In the genomic region with DNA sequence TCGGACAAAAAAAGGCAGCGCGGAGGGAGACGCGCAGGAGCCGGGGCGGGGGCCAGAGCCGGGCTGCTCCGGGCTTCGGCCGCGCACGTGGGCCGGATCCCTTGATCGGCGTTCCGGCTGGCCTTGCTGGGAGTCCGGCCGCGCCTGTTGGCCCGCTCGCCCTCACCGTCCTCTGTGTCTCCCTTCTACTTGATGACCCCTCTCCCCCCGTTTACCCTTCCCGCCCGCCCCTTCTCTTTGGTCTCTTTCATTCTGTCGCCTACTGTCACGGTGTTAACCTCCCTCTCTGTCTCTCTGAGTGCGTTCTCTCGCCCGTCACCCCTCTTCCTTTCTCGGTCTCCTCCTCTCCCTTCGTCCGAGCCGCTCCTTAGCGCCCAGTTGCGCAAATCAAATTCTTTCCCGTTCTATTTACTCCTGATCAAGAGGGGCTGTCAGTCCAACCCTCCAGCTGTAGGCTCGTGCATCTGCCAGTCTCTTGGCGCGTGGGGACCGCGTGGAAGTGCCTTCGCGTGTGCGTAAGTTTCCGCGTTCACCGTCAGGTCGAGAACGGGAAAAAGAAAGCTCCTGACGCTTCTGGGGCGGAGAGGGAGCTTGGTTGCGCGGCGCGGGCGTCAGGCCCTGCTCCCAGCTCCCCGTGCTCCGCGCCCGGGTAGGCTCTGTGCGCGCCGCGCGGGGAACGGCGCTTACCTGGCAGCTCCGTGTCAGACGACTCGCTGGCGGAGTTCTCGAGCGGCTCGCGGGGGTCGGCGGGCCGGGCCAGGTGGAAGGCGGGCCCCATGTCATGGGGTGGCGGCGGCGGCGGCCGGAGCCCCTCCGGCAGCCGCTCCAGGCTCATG, we compare ENCODE assay signal across 8 cellular contexts. TPM values are rescaled to one million over a fixed set of nuclear protein-coding genes. Genes with fewer than 3 reads are reported as not detected.
DNase-seq lines count a peak whose midpoint lies in the region; ATAC-seq, FAIRE-seq and TF ChIP-seq lines count a peak whose summit lies in the region.

No MANE protein-coding gene starts in this region.

- peak overlapping the region; percentile 40 for H3K14ac ChIP-seq in neuronal stem cell (ENCODE audit: low read length)

- H3K36me3 ChIP-seq in Panc1 (ENCODE audit: control insufficient read depth, insufficient read depth, low read length) (peaks cover 4% of the 10 kb centered on the region; the same call in 1 of the 2 replicates), endothelial cell of umbilical vein (ENCODE audit: control insufficient read depth in 2 of 2, extremely low read depth in 1 of 2, insufficient read depth in 2 of 2, low read length in 2 of 2) (no peaks in the 10 kb centered on the region), neuronal stem cell (replicated peaks in 1 of 2; ENCODE audit: control insufficient read depth in 2 of 2, insufficient read depth in 2 of 2, low read length in 2 of 2) (no peaks in the 10 kb centered on the region)

- H3K27ac ChIP-seq in Panc1 (ENCODE audit: low read length) (peak overlapping the region; percentile 92), endothelial cell of umbilical vein (ENCODE audit: insufficient read depth, low read depth, low read length) (no peak overlapping the region), neuronal stem cell (replicated peaks; ENCODE audit: low read length) (no peak overlapping the region)

- no peaks in the 10 kb centered on the region for H3K79me2 ChIP-seq in endothelial cell of umbilical vein (ENCODE audit: control insufficient read depth, insufficient read depth, low read length)

- no peak for TF ChIP-seq POLR2A in endothelial cell of umbilical vein (IDR thresholded peaks at IDR 0.05; ENCODE audit: low read depth, low read length)

- no CpG with 5 or more reads among the region's 88 CpGs for WGBS in neuronal stem cell (ENCODE audit: extremely low coverage in 2 of 2, insufficient read length in 2 of 2, insufficient replicate concordance in 1 of 2), 2 donors

- H3K9me3 ChIP-seq in Panc1 (ENCODE audit: control insufficient read depth, insufficient read depth, low read depth, low read length), result no peaks in the 10 kb centered on the region
- H3K9me3 ChIP-seq in endothelial cell of umbilical vein (replicated peaks; ENCODE audit: control insufficient read depth, insufficient read depth, low read length), result no peaks in the 10 kb centered on the region
- H3K9me3 ChIP-seq in neuronal stem cell (replicated peaks in 1 of 2; ENCODE audit: control insufficient read depth in 2 of 2, insufficient read depth in 1 of 2, low read depth in 1 of 2, low read length in 2 of 2), result peaks cover 0 to 5% of the 10 kb centered on the region in 2 donors

- H4K91ac ChIP-seq in neuronal stem cell (ENCODE audit: low read depth, low read length, poor library complexity), result no peak overlapping the region

- FAIRE-seq in endothelial cell of umbilical vein (lab: Jason Lieb, UNC), result no peak

- intact Hi-C loops in Panc1 (cut with micrococcal nuclease; ENCODE audit: unreplicated experiment), result loop anchor here (5.0 kb wide), 1 partner anchor 159 kb away; no protein-coding TSS in a partner anchor
- intact Hi-C loops in endothelial cell of umbilical vein (cut with micrococcal nuclease), result loop anchor here (5.0 kb wide), 1 partner anchor 299 kb away; no protein-coding TSS in a partner anchor

- H2AFZ ChIP-seq in endothelial cell of umbilical vein (ENCODE audit: low read depth, low read length) (no peak overlapping the region), neuronal stem cell (ENCODE audit: low read length) (peak overlapping the region; percentile 75)

- no peak overlapping the region for H4K8ac ChIP-seq in neuronal stem cell (ENCODE audit: low read depth, low read length)

- BruUV-seq in Panc1 (replicated peaks; lab: Mats Ljungman, UMichigan) (no TSS peak), endothelial cell of umbilical vein (replicated peaks; lab: Mats Ljungman, UMichigan) (no TSS peak)

- ATAC-seq in GM18909 (IDR thresholded peaks at IDR 0.05; ENCODE audit: poor library complexity, unreplicated experiment) (peak; percentile 14), Panc1 (peak; percentile 9), GM21528 (IDR thresholded peaks at IDR 0.05; ENCODE audit: low FRiP score, unreplicated experiment) (no peak), HG02763 (IDR thresholded peaks at IDR 0.05; ENCODE audit: unreplicated experiment) (no peak), GM18867 (IDR thresholded peaks at IDR 0.05; ENCODE audit: unreplicated experiment) (no peak)

- H3K9ac ChIP-seq in endothelial cell of umbilical vein (replicated peaks; ENCODE audit: extremely low read depth, insufficient read depth, low read length), result no peak overlapping the region
- H3K9ac ChIP-seq in neuronal stem cell (ENCODE audit: low read depth, low read length, poor library complexity), result no peak overlapping the region

- no peak overlapping the region for H2BK5ac ChIP-seq in neuronal stem cell (ENCODE audit: low read length)

- peak overlapping the region; percentile 66 for H3K18ac ChIP-seq in neuronal stem cell (ENCODE audit: low read length)

- H3K27me3 ChIP-seq in Panc1 (ENCODE audit: control insufficient read depth, insufficient read depth, low read length), result no peaks in the 10 kb centered on the region
- peaks cover 82 to 95% of the 10 kb centered on the region in 2 experiments for H3K27me3 ChIP-seq in endothelial cell of umbilical vein (ENCODE audit: control insufficient read depth in 2 of 2, insufficient read depth in 2 of 2, low read length in 2 of 2)
- H3K27me3 ChIP-seq in neuronal stem cell (ENCODE audit: control insufficient read depth in 3 of 3, insufficient read depth in 3 of 3, low read depth in 1 of 3, low read length in 3 of 3), result peaks cover 64 to 98% (median 93%) of the 10 kb centered on the region in 3 experiments

- H2BK12ac ChIP-seq in neuronal stem cell (ENCODE audit: low read length), result no peak overlapping the region

- H4K20me1 ChIP-seq in endothelial cell of umbilical vein (replicated peaks; ENCODE audit: control insufficient read depth, extremely low read depth, insufficient read depth, low read length), result no peaks in the 10 kb centered on the region

- in situ Hi-C loops in Panc1 (cut with HindIII; ENCODE audit: low pct_unique_long_range_greater_than_20kb, low sequenced_read_pairs), result no loop called here

- peak overlapping the region; percentile 20 for H3K4me2 ChIP-seq in endothelial cell of umbilical vein (ENCODE audit: insufficient read depth, low read length)
- peak overlapping the region; percentile 85 for H3K4me2 ChIP-seq in neuronal stem cell (ENCODE audit: insufficient read depth, low read length, poor library complexity, severe bottlenecking)

- DNase-seq in AG10803 (ENCODE audit: low read depth) (peak; percentile 46), Panc1 (ENCODE audit: low read depth, low spot score) (no peak), endothelial cell of umbilical vein (ENCODE audit: low read depth, low spot score) (peak; percentile 30), neuronal stem cell (ENCODE audit: low spot score) (peak; percentile 56)

- peak overlapping the region; percentile 18 for H2BK15ac ChIP-seq in neuronal stem cell (ENCODE audit: low read length)

- dilution Hi-C loops in endothelial cell of umbilical vein (cut with MboI; ENCODE audit: extremely low pct_ligation_motif_present, low sequenced_read_pairs), result no loop called here

- H3K4me1 ChIP-seq in Panc1 (ENCODE audit: control insufficient read depth, insufficient read depth, low read length), result peaks cover 24% of the 10 kb centered on the region
- peaks cover 5% of the 10 kb centered on the region for H3K4me1 ChIP-seq in endothelial cell of umbilical vein (ENCODE audit: control insufficient read depth, extremely low read depth, insufficient read depth, low read length)
- peaks cover 3 to 8% of the 10 kb centered on the region in 2 donors for H3K4me1 ChIP-seq in neuronal stem cell (ENCODE audit: control insufficient read depth in 2 of 2, insufficient read depth in 1 of 2, low read depth in 1 of 2, low read length in 2 of 2)

- peak overlapping the region; percentile 20 for H3K23ac ChIP-seq in neuronal stem cell (ENCODE audit: low read depth, low read length, poor library complexity)

- H3K9me1 ChIP-seq in endothelial cell of umbilical vein (replicated peaks; ENCODE audit: control insufficient read depth, extremely low read depth, insufficient read depth, low read length), result no peaks in the 10 kb centered on the region

- H3K79me1 ChIP-seq in neuronal stem cell (ENCODE audit: low read depth, low read length), result no peaks in the 10 kb centered on the region

- no peak overlapping the region for H3K4ac ChIP-seq in neuronal stem cell (ENCODE audit: low read length)

- POLR2A ChIA-PET in Panc1 (lab: Charles Lee), result no interaction called here
- POLR2A ChIA-PET in endothelial cell of umbilical vein (lab: Charles Lee), result no interaction called here

- CTCF ChIA-PET in Panc1 (lab: Charles Lee), result no interaction called here
- CTCF ChIA-PET in endothelial cell of umbilical vein (lab: Charles Lee), result interaction anchor here (1.1 kb wide), 1 partner anchor 300 kb away, joined by 3 read pairs; no protein-coding TSS in a partner anchor

- TF ChIP-seq CTCF in AG10803 (conservative IDR thresholded peaks at IDR 0.05; ENCODE audit: low read length) (no peak), Panc1 (IDR thresholded peaks at IDR 0.05) (no peak), endothelial cell of umbilical vein (IDR thresholded peaks at IDR 0.05; ENCODE audit: extremely low read depth in 1 of 2, insufficient read depth in 1 of 2, low read depth in 1 of 2, low read length in 2 of 2) (no peak)

- H3K4me3 ChIP-seq in AG10803 (ENCODE audit: low read length), result peak overlapping the region; percentile 65
- peak overlapping the region; percentile 76 to 96 for H3K4me3 ChIP-seq in Panc1 (ENCODE audit: low read depth in 2 of 2, low read length in 2 of 2)
- H3K4me3 ChIP-seq in endothelial cell of umbilical vein (replicated peaks in 1 of 3; ENCODE audit: insufficient read depth in 1 of 3, low read depth in 1 of 3, low read length in 3 of 3), result peak overlapping the region in 1 of 3 experiments; percentile 25
- H3K4me3 ChIP-seq in neuronal stem cell (ENCODE audit: low read length in 2 of 2), result peak overlapping the region in 1 of 2 donors; percentile 58

- no peak overlapping the region for H2BK120ac ChIP-seq in neuronal stem cell (ENCODE audit: low read depth, low read length)

- H2AK5ac ChIP-seq in neuronal stem cell (ENCODE audit: low read depth, low read length), result no peak overlapping the region

TF ChIP-seq in endothelial cell of umbilical vein, 7 proteins besides CTCF, POLR2A, EP300 and RAD21 (continues in another document):
- TF ChIP-seq FOS (IDR thresholded peaks at IDR 0.05; ENCODE audit: borderline replicate concordance, insufficient read depth, low read length), result no peak

RNA-seq across cellular contexts. Expression of gene PITX1, which starts 0.8 kb away (rescaled TPM):
- 41.5 TPM for total RNA-seq in Panc1 (2021; ENCODE audit: unreplicated experiment)
- polyA plus RNA-seq in Panc1 (2012; ENCODE audit: insufficient read length), result 72.4 TPM
- total RNA-seq in endothelial cell of umbilical vein, result 0.42 and 6.0 TPM in 2 replicates
- polyA plus RNA-seq in endothelial cell of umbilical vein, result 0.48 and 0.65 TPM in 2 replicates
- 0.34 TPM in 2 replicates for polyA plus RNA-seq in endothelial cell of umbilical vein (2011; cell fraction: cytosol; rRNA removed)
- polyA plus RNA-seq in endothelial cell of umbilical vein (2011; cell fraction: nucleus; rRNA removed), result 0.14 and 0.24 TPM in 2 replicates
- polyA plus RNA-seq in endothelial cell of umbilical vein (2012), result 0.08 TPM in 1 of 2 replicates, not detected in the other
- 0.90 and 2.1 TPM in 2 replicates for polyA minus RNA-seq in endothelial cell of umbilical vein
- polyA minus RNA-seq in endothelial cell of umbilical vein (2011; cell fraction: cytosol; rRNA and poly(A)+ RNA removed), result 76.4 TPM
- 0.53 and 0.77 TPM in 2 replicates for polyA minus RNA-seq in endothelial cell of umbilical vein (2011; cell fraction: nucleus; rRNA and poly(A)+ RNA removed)
- 0.17 TPM for polyA plus RNA-seq in neuronal stem cell (2013, experiment 1 of 2)
- 0.14 TPM for polyA plus RNA-seq in neuronal stem cell (2013, experiment 2 of 2)

Comparison
In these comparisons a context has a peak if more than half of its experiments do, and no peak if none do; other contexts are left out.
1. ATAC-seq: peak in GM18909 (single experiment) and Panc1 (single experiment); none in GM21528 (single experiment), HG02763 (single experiment) and GM18867 (single experiment).